Comparison of ENCODE assay signal across 1 cellular context in the genomic region with DNA sequence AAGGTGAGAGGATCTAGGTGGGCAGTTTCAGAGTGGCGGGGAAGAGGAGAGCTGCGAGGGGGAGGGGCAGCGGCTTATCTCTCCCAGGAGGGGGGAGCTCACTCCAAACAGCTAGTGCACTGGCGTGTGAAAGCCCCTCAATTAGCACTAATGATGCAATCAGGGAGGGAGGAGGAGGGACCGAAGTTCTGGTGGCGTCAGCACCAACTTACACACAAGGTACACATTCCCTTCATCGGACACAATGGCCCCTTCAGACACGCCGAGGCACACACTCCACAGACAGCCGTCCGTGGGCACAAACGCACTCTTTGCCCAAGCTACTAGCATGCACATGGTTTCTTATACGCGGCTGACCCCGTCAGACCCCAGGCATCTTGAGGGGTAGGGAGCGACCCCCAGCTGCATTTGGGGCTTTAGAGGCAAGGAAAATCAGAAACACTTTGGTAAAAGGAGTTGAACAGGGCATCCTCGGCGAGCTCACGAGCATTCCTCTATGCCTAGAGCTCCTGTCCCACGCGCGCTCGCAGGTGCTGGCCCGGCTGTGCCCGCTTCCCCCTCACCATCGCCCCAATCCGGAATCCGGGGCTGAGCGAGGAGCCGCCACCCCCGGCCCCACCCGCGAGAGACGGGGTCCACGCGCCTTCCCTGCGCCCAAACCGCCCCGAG.
TF ChIP-seq lines count a peak whose summit lies in the region.

No MANE protein-coding gene starts in this region.

TF ChIP-seq in HepG2, 621 proteins besides CTCF, POLR2A, EP300 and RAD21 (continued from another document and continues in another):
- TF ChIP-seq, protein P1, sequence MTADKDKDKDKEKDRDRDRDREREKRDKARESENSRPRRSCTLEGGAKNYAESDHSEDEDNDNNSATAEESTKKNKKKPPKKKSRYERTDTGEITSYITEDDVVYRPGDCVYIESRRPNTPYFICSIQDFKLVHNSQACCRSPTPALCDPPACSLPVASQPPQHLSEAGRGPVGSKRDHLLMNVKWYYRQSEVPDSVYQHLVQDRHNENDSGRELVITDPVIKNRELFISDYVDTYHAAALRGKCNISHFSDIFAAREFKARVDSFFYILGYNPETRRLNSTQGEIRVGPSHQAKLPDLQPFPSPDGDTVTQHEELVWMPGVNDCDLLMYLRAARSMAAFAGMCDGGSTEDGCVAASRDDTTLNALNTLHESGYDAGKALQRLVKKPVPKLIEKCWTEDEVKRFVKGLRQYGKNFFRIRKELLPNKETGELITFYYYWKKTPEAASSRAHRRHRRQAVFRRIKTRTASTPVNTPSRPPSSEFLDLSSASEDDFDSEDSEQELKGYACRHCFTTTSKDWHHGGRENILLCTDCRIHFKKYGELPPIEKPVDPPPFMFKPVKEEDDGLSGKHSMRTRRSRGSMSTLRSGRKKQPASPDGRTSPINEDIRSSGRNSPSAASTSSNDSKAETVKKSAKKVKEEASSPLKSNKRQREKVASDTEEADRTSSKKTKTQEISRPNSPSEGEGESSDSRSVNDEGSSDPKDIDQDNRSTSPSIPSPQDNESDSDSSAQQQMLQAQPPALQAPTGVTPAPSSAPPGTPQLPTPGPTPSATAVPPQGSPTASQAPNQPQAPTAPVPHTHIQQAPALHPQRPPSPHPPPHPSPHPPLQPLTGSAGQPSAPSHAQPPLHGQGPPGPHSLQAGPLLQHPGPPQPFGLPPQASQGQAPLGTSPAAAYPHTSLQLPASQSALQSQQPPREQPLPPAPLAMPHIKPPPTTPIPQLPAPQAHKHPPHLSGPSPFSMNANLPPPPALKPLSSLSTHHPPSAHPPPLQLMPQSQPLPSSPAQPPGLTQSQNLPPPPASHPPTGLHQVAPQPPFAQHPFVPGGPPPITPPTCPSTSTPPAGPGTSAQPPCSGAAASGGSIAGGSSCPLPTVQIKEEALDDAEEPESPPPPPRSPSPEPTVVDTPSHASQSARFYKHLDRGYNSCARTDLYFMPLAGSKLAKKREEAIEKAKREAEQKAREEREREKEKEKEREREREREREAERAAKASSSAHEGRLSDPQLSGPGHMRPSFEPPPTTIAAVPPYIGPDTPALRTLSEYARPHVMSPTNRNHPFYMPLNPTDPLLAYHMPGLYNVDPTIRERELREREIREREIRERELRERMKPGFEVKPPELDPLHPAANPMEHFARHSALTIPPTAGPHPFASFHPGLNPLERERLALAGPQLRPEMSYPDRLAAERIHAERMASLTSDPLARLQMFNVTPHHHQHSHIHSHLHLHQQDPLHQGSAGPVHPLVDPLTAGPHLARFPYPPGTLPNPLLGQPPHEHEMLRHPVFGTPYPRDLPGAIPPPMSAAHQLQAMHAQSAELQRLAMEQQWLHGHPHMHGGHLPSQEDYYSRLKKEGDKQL (CRISPR knock-in tag; IDR thresholded peaks at IDR 0.05; ENCODE audit: low read depth): no peak
- no peak for TF ChIP-seq ZNF75D (CRISPR knock-in tag; IDR thresholded peaks at IDR 0.05; ENCODE audit: borderline replicate concordance)
- TF ChIP-seq MZF1 (CRISPR knock-in tag; IDR thresholded peaks at IDR 0.05; ENCODE audit: borderline replicate concordance): no peak
- TF ChIP-seq ZNF281 (CRISPR knock-in tag; IDR thresholded peaks at IDR 0.05; ENCODE audit: borderline replicate concordance): peak; percentile 87; the same call in 1 of the 2 replicates
- no peak for TF ChIP-seq KDM1A (CRISPR knock-in tag; IDR thresholded peaks at IDR 0.05)
- no peak for TF ChIP-seq ZNF10 (CRISPR knock-in tag; IDR thresholded peaks at IDR 0.05; ENCODE audit: borderline replicate concordance, low read depth)
- no peak for TF ChIP-seq RFX3 (CRISPR knock-in tag; IDR thresholded peaks at IDR 0.05)
- no peak for TF ChIP-seq SUZ12 (IDR thresholded peaks at IDR 0.05; ENCODE audit: low read depth, low read length)
- TF ChIP-seq NKX3-1 (CRISPR knock-in tag; IDR thresholded peaks at IDR 0.05): no peak
- no peak for TF ChIP-seq SOX13 (IDR thresholded peaks at IDR 0.05)
- peak in 1 of 2 experiments; percentile 55; a peak in 1 of 4 replicates for TF ChIP-seq SOX13 (CRISPR knock-in tag; conservative IDR thresholded peaks at IDR 0.05 in 1 of 2, IDR thresholded peaks at IDR 0.05 in 1 of 2)
- TF ChIP-seq ZNF530 (CRISPR knock-in tag; IDR thresholded peaks at IDR 0.05; ENCODE audit: low read depth): no peak
- TF ChIP-seq JUN (CRISPR knock-in tag; IDR thresholded peaks at IDR 0.05): no peak
- TF ChIP-seq TCF7 (IDR thresholded peaks at IDR 0.05; ENCODE audit: low read depth): no peak
- peak; percentile 32; the same call in 1 of the 2 replicates for TF ChIP-seq MAX (IDR thresholded peaks at IDR 0.05)
- TF ChIP-seq HES4 (CRISPR knock-in tag; IDR thresholded peaks at IDR 0.05; ENCODE audit: borderline replicate concordance): no peak
- peak; percentile 72; the same call in 1 of the 2 replicates for TF ChIP-seq THAP8 (CRISPR knock-in tag; IDR thresholded peaks at IDR 0.05; ENCODE audit: borderline replicate concordance)
- TF ChIP-seq REXO4 (CRISPR knock-in tag; IDR thresholded peaks at IDR 0.05; ENCODE audit: borderline replicate concordance): no peak
- no peak; the same call in 1 of the 2 replicates for TF ChIP-seq NFE2 (CRISPR knock-in tag; IDR thresholded peaks at IDR 0.05)
- TF ChIP-seq NFE2L2 (IDR thresholded peaks at IDR 0.05; ENCODE audit: low read length): no peak
- TF ChIP-seq CBX5 (CRISPR knock-in tag; IDR thresholded peaks at IDR 0.05; ENCODE audit: borderline replicate concordance): peak; percentile 62; the same call in 1 of the 2 replicates
- no peak for TF ChIP-seq RARG (CRISPR knock-in tag; IDR thresholded peaks at IDR 0.05; ENCODE audit: low read depth)
- 0 out of 2 replicates have a peak, but pooled peaks have one; percentile 48 for TF ChIP-seq BCL6 (CRISPR knock-in tag; IDR thresholded peaks at IDR 0.05)
- TF ChIP-seq, protein P2, sequence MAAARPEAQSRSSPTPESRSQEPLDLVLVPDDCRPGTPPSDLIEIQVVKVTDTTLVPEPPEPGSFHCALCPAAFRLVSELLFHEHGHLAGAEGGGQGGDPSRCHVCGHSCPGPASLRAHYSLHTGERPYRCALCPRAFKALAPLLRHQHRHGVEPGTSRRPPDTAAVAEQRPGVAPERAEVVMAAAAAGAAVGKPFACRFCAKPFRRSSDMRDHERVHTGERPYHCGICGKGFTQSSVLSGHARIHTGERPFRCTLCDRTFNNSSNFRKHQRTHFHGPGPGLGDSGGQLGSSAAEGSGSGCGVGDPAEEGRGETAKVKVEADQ (CRISPR knock-in tag; IDR thresholded peaks at IDR 0.05; ENCODE audit: borderline replicate concordance): no peak
- no peak for TF ChIP-seq SMYD3 (CRISPR knock-in tag; IDR thresholded peaks at IDR 0.05)
- TF ChIP-seq, protein P3, sequence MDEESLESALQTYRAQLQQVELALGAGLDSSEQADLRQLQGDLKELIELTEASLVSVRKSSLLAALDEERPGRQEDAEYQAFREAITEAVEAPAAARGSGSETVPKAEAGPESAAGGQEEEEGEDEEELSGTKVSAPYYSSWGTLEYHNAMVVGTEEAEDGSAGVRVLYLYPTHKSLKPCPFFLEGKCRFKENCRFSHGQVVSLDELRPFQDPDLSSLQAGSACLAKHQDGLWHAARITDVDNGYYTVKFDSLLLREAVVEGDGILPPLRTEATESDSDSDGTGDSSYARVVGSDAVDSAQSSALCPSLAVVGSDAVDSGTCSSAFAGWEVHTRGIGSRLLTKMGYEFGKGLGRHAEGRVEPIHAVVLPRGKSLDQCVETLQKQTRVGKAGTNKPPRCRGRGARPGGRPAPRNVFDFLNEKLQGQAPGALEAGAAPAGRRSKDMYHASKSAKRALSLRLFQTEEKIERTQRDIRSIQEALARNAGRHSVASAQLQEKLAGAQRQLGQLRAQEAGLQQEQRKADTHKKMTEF (CRISPR knock-in tag; IDR thresholded peaks at IDR 0.05): no peak
- TF ChIP-seq ZNF18 (CRISPR knock-in tag; IDR thresholded peaks at IDR 0.05; ENCODE audit: insufficient replicate concordance): no peak
- TF ChIP-seq KDM2A (CRISPR knock-in tag; IDR thresholded peaks at IDR 0.05; ENCODE audit: borderline replicate concordance, low read depth): no peak; the same call in 1 of the 2 replicates
- no peak for TF ChIP-seq ZNF256 (CRISPR knock-in tag; conservative IDR thresholded peaks at IDR 0.05)
- TF ChIP-seq, protein P4, sequence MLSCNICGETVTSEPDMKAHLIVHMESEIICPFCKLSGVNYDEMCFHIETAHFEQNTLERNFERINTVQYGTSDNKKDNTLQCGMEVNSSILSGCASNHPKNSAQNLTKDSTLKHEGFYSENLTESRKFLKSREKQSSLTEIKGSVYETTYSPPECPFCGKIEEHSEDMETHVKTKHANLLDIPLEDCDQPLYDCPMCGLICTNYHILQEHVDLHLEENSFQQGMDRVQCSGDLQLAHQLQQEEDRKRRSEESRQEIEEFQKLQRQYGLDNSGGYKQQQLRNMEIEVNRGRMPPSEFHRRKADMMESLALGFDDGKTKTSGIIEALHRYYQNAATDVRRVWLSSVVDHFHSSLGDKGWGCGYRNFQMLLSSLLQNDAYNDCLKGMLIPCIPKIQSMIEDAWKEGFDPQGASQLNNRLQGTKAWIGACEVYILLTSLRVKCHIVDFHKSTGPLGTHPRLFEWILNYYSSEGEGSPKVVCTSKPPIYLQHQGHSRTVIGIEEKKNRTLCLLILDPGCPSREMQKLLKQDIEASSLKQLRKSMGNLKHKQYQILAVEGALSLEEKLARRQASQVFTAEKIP (CRISPR knock-in tag; IDR thresholded peaks at IDR 0.05; ENCODE audit: borderline replicate concordance): no peak
- TF ChIP-seq, protein P5, sequence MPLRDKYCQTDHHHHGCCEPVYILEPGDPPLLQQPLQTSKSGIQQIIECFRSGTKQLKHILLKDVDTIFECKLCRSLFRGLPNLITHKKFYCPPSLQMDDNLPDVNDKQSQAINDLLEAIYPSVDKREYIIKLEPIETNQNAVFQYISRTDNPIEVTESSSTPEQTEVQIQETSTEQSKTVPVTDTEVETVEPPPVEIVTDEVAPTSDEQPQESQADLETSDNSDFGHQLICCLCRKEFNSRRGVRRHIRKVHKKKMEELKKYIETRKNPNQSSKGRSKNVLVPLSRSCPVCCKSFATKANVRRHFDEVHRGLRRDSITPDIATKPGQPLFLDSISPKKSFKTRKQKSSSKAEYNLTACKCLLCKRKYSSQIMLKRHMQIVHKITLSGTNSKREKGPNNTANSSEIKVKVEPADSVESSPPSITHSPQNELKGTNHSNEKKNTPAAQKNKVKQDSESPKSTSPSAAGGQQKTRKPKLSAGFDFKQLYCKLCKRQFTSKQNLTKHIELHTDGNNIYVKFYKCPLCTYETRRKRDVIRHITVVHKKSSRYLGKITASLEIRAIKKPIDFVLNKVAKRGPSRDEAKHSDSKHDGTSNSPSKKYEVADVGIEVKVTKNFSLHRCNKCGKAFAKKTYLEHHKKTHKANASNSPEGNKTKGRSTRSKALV (CRISPR knock-in tag; IDR thresholded peaks at IDR 0.05): no peak
- peak; percentile 25; the same call in 1 of the 2 replicates for TF ChIP-seq YEATS4 (CRISPR knock-in tag; IDR thresholded peaks at IDR 0.05; ENCODE audit: borderline replicate concordance)
- TF ChIP-seq FOSL1 (CRISPR knock-in tag; IDR thresholded peaks at IDR 0.05; ENCODE audit: borderline replicate concordance): no peak
- TF ChIP-seq GPBP1L1 (CRISPR knock-in tag; IDR thresholded peaks at IDR 0.05): no peak
- TF ChIP-seq ZNF546 (CRISPR knock-in tag; conservative IDR thresholded peaks at IDR 0.05): no peak
